8 cellular contexts compared by ENCODE assay signal in genomic region chr16:4613636-4614570, GRCh38. TPM values are rescaled to one million over a fixed set of nuclear protein-coding genes. Genes with fewer than 3 reads are reported as not detected.
A peak's percentile ranks its signal among the peaks of the same experiment; 100 is the strongest.
DNase-seq lines count a peak whose midpoint lies in the region; ATAC-seq and TF ChIP-seq lines count a peak whose summit lies in the region.

No MANE protein-coding gene starts in this region.

- peak overlapping the region; percentile 74 for H2BK5ac ChIP-seq in trophoblast cell (ENCODE audit: low read depth, low read length, poor library complexity)

- H2AK5ac ChIP-seq in trophoblast cell (ENCODE audit: low read length): peak overlapping the region; percentile 89

- H3K36me3 ChIP-seq in DOHH2 (ENCODE audit: control insufficient read depth, low read length) (peaks cover 3% of the 10 kb centered on the region; the same call in 1 of the 2 replicates), trophoblast cell (ENCODE audit: control insufficient read depth in 1 of 2, insufficient read depth in 2 of 2, low read length in 2 of 2) (peaks cover 14 to 16% of the 10 kb centered on the region in 2 experiments)

- peak overlapping the region; percentile 51 for H2AFZ ChIP-seq in trophoblast cell (ENCODE audit: insufficient read depth, low read length, poor library complexity)

- H3K14ac ChIP-seq in trophoblast cell (ENCODE audit: low read length): peak overlapping the region; percentile 94

- peaks cover 27% of the 10 kb centered on the region for H3K79me1 ChIP-seq in trophoblast cell (ENCODE audit: low read length)

- ATAC-seq in GM21390 (IDR thresholded peaks at IDR 0.05; ENCODE audit: unreplicated experiment) (no peak), GM18868 (IDR thresholded peaks at IDR 0.05; ENCODE audit: unreplicated experiment) (no peak)

- no peak overlapping the region for H3K23ac ChIP-seq in trophoblast cell (ENCODE audit: low read length)

- peak overlapping the region; percentile 84 for H2BK120ac ChIP-seq in trophoblast cell (ENCODE audit: insufficient read depth, low read length, poor library complexity)

- H3F3A ChIP-seq in DOHH2 (ENCODE audit: control insufficient read depth, insufficient read depth): peaks cover 8% of the 10 kb centered on the region; the same call in 1 of the 2 replicates

- peaks cover 52% of the 10 kb centered on the region for H3K79me2 ChIP-seq in DOHH2 (ENCODE audit: control insufficient read depth, low read length)
- peaks cover 32% of the 10 kb centered on the region for H3K79me2 ChIP-seq in trophoblast cell (ENCODE audit: control insufficient read depth, insufficient read depth, low read length, poor library complexity)

- H2BK12ac ChIP-seq in trophoblast cell (ENCODE audit: low read length): no peak overlapping the region

- H3K27me3 ChIP-seq in DOHH2 (ENCODE audit: control insufficient read depth, low read length) (no peaks in the 10 kb centered on the region), trophoblast cell (ENCODE audit: insufficient read depth, low read length) (no peaks in the 10 kb centered on the region)

- H4K20me1 ChIP-seq in DOHH2 (ENCODE audit: control insufficient read depth, insufficient read depth, low read depth, low read length): peaks cover 7% of the 10 kb centered on the region

- H3K4ac ChIP-seq in trophoblast cell (ENCODE audit: low read depth, low read length): peak overlapping the region; percentile 90

- H3K4me3 ChIP-seq in DOHH2 (ENCODE audit: low read length): peak overlapping the region; percentile 94
- H3K4me3 ChIP-seq in fibroblast of the aortic adventitia (ENCODE audit: low read depth, low read length): peak overlapping the region; percentile 83
- peak overlapping the region; percentile 99 for H3K4me3 ChIP-seq in trophoblast cell (ENCODE audit: low read depth, low read length)

- peak overlapping the region; percentile 89 for H4K8ac ChIP-seq in trophoblast cell (ENCODE audit: low read depth, low read length)

- TF ChIP-seq CTCF in DOHH2 (IDR thresholded peaks at IDR 0.05; ENCODE audit: low read depth, low read length, poor library complexity, severe bottlenecking): no peak
- TF ChIP-seq CTCF in fibroblast of the aortic adventitia (IDR thresholded peaks at IDR 0.05; ENCODE audit: insufficient read depth, low read length): no peak

- H3K4me1 ChIP-seq in DOHH2 (ENCODE audit: control insufficient read depth, low read length): peaks cover 35% of the 10 kb centered on the region
- H3K4me1 ChIP-seq in trophoblast cell (ENCODE audit: control insufficient read depth in 1 of 2, insufficient read depth in 2 of 2, low read length in 2 of 2): peaks cover 21 to 35% of the 10 kb centered on the region in 2 experiments

- no peaks in the 10 kb centered on the region for H3K9me3 ChIP-seq in DOHH2 (ENCODE audit: control insufficient read depth, insufficient read depth, low read length)
- no peaks in the 10 kb centered on the region for H3K9me3 ChIP-seq in trophoblast cell (ENCODE audit: insufficient read depth, low read depth, low read length)

- H4K91ac ChIP-seq in trophoblast cell (ENCODE audit: low read depth, low read length): peak overlapping the region; percentile 75

- DNase-seq in LHCN-M2 (ENCODE audit: low read depth) (peak; percentile 26), fibroblast of the aortic adventitia (ENCODE audit: low read depth) (peak; percentile 25), trophoblast cell (peak; percentile 12 to 47), NCI-H2029 treated with DMSO at 0.1 percent for 48 hours (lab: John Stamatoyannopoulos, UW) (no peak)
- DNase-seq in activated T-cell treated with anti-CD3 and anti-CD28 coated beads, Interleukin-2, amount 50 U/mL, for 1 hour: peak; percentile 41

- H3K9ac ChIP-seq in trophoblast cell (ENCODE audit: low read length): peak overlapping the region; percentile 99

- WGBS in trophoblast cell (ENCODE audit: extremely low coverage, insufficient coverage, insufficient read length): no CpG with 5 or more reads among the region's 92 CpGs

- H4K12ac ChIP-seq in trophoblast cell (ENCODE audit: low read depth, low read length): peak overlapping the region; percentile 94

- H3K27ac ChIP-seq in DOHH2 (ENCODE audit: low read depth, low read length) (no peak overlapping the region), trophoblast cell (ENCODE audit: low read depth, low read length) (peak overlapping the region; percentile 72)

- H3K18ac ChIP-seq in trophoblast cell (ENCODE audit: low read length): peak overlapping the region; percentile 90

- H3K4me2 ChIP-seq in DOHH2 (ENCODE audit: low read length) (peak overlapping the region; percentile 99), trophoblast cell (ENCODE audit: low read length) (peak overlapping the region; percentile 91)

- H3K9me2 ChIP-seq in DOHH2 (replicated peaks; ENCODE audit: control insufficient read depth, low read length): no peaks in the 10 kb centered on the region

RNA-seq across cellular contexts. Expression of gene UBALD1, which starts 0.8 kb away (rescaled TPM):
- 4.5 and 7.7 TPM in 2 replicates for total RNA-seq in LHCN-M2 (2014; rRNA removed)
- polyA plus RNA-seq in LHCN-M2 (2012): 13.8 TPM
- total RNA-seq in fibroblast of the aortic adventitia (ENCODE audit: low replicate concordance): 5.2 and 7.1 TPM in 2 replicates
- polyA plus RNA-seq in trophoblast cell (2013): 52.8 and 57.6 TPM in 2 replicates

RNA-seq across cellular contexts. Expression of gene MGRN1, which starts 10.7 kb away (rescaled TPM):
- 25.5 and 26.6 TPM in 2 replicates for total RNA-seq in LHCN-M2 (2014; rRNA removed)
- 26.1 TPM for polyA plus RNA-seq in LHCN-M2 (2012)
- 24.5 and 34.3 TPM in 2 replicates for total RNA-seq in fibroblast of the aortic adventitia (ENCODE audit: low replicate concordance)
- polyA plus RNA-seq in trophoblast cell (2013): 52.1 and 52.4 TPM in 2 replicates

RNA-seq across cellular contexts. Expression of gene C16orf96, which starts 57.8 kb away (rescaled TPM):
- 0.06 TPM in 1 of 2 replicates, not detected in the other for total RNA-seq in LHCN-M2 (2014; rRNA removed)
- polyA plus RNA-seq in LHCN-M2 (2012): 0.04 TPM
- total RNA-seq in fibroblast of the aortic adventitia (ENCODE audit: low replicate concordance): under 0.01 TPM in 1 of 2 replicates, not detected in the other
- polyA plus RNA-seq in trophoblast cell (2013): 0.10 and 0.12 TPM in 2 replicates
